In genomic region chr3:86969500-86970189, GRCh38 we compare ENCODE assay signal across 7 cellular contexts.
DNase-seq lines count a peak whose midpoint lies in the region; ATAC-seq and TF ChIP-seq lines count a peak whose summit lies in the region.

No MANE protein-coding gene starts in this region.

- no peak overlapping the region for H3K4me2 ChIP-seq in KMS-11

- DNase-seq in EH (ENCODE audit: low read depth) (peak; percentile 66), amniotic epithelial cell (ENCODE audit: low read depth) (peak; percentile 63), medulla oblongata (ENCODE audit: extremely low spot score) (peak; percentile 36), dedifferentiated amniotic fluid mesenchymal stem cell (ENCODE audit: extremely low spot score) (no peak)
- DNase-seq in activated CD4-positive, CD25-positive, alpha-beta regulatory T cell (lab: John Stamatoyannopoulos, UW): no peak

- no peak overlapping the region for H3K4me3 ChIP-seq in KMS-11 (IDR thresholded peaks at IDR 0.05; ENCODE audit: insufficient read depth, low read depth, low read length)

- H2AFZ ChIP-seq in KMS-11 (ENCODE audit: low read depth): no peak overlapping the region

- peak; percentile 71 for TF ChIP-seq CTCF in KMS-11 (conservative IDR thresholded peaks at IDR 0.05; ENCODE audit: low read depth, low read length)

- peak; percentile 80 for ATAC-seq in GM19395 (IDR thresholded peaks at IDR 0.05; ENCODE audit: unreplicated experiment)

- H3K36me3 ChIP-seq in KMS-11 (ENCODE audit: insufficient read depth): no peaks in the 10 kb centered on the region

- no peaks in the 10 kb centered on the region for H3K79me2 ChIP-seq in KMS-11 (ENCODE audit: insufficient read depth, low read depth)

- no peaks in the 10 kb centered on the region for H4K20me1 ChIP-seq in KMS-11 (ENCODE audit: insufficient read depth)

- no peak overlapping the region for H3K9ac ChIP-seq in KMS-11

- H3K27me3 ChIP-seq in KMS-11 (ENCODE audit: insufficient read depth, low read depth): no peaks in the 10 kb centered on the region

- H3K4me1 ChIP-seq in KMS-11 (ENCODE audit: low read depth, poor library complexity, severe bottlenecking): no peaks in the 10 kb centered on the region

- H3K27ac ChIP-seq in KMS-11: no peak overlapping the region

Comparison
In these comparisons a context has a peak if more than half of its experiments do, and no peak if none do; other contexts are left out.
1. DNase-seq: peak in EH (single experiment), amniotic epithelial cell (single experiment) and medulla oblongata (single experiment); none in activated CD4-positive, CD25-positive, alpha-beta regulatory T cell (0 of 4) and dedifferentiated amniotic fluid mesenchymal stem cell (single experiment).